Comparison of ENCODE assay signal across 10 cellular contexts in genomic region chr2:223469270-223470057, GRCh38.
A peak's percentile ranks its signal among the peaks of the same experiment; 100 is the strongest.
DNase-seq lines count a peak whose midpoint lies in the region; ATAC-seq and TF ChIP-seq lines count a peak whose summit lies in the region.
"Had no signal": no experiment of that assay in that cellular context is flagged by ENCODE, and none has a peak within 500 bp of the region (broad histone marks: within the 10 kb centered on the region; RNA-seq: fewer than 3 reads in every experiment).

No MANE protein-coding gene starts in this region.

- H3K4me2 ChIP-seq in BLaER1 (peak overlapping the region; percentile 39; the same call in 1 of the 2 replicates), osteoblast (ENCODE audit: insufficient read depth, low read length) (no peak overlapping the region)

- peaks cover 17% of the 10 kb centered on the region for H3K4me1 ChIP-seq in BLaER1
- peaks cover 31% of the 10 kb centered on the region for H3K4me1 ChIP-seq in osteoblast (ENCODE audit: insufficient read depth, low read length)
- peaks cover 10% of the 10 kb centered on the region for H3K4me1 ChIP-seq in lower lobe of right lung

- TF ChIP-seq CTCF in fibroblast of villous mesenchyme (IDR thresholded peaks at IDR 0.05; ENCODE audit: insufficient read depth, low read depth, low read length) (no peak), osteoblast (IDR thresholded peaks at IDR 0.05; ENCODE audit: extremely low read depth, low read depth, low read length) (no peak), lower lobe of right lung (IDR thresholded peaks at IDR 0.05) (no peak)

- peaks cover 53% of the 10 kb centered on the region for H3K9me3 ChIP-seq in BLaER1
- H3K9me3 ChIP-seq in osteoblast (ENCODE audit: low read depth, low read length): no peaks in the 10 kb centered on the region
- H3K9me3 ChIP-seq in lower lobe of right lung: no peaks in the 10 kb centered on the region

- H3K27ac ChIP-seq in BLaER1 (no peak overlapping the region), osteoblast (ENCODE audit: low read depth, low read length) (peak overlapping the region; percentile 70), lower lobe of right lung (no peak overlapping the region)
- H3K27ac ChIP-seq: HL-60 had no signal

- H2AFZ ChIP-seq in osteoblast (ENCODE audit: low read length): no peak overlapping the region

- H3K4me3 ChIP-seq in BLaER1: no peak overlapping the region
- no peak overlapping the region for H3K4me3 ChIP-seq in fibroblast of villous mesenchyme (ENCODE audit: low read depth, low read length)
- no peak overlapping the region for H3K4me3 ChIP-seq in osteoblast (ENCODE audit: insufficient read depth, low read length)
- no peak overlapping the region for H3K4me3 ChIP-seq in lower lobe of right lung

- DNase-seq in NCI-H226: peak; percentile 30
- peak; percentile 92 for DNase-seq in fibroblast of villous mesenchyme (ENCODE audit: low read depth)
- DNase-seq in osteoblast (ENCODE audit: insufficient read length, low spot score, missing footprints): no peak
- no peak for DNase-seq in NCI-H2196 treated with DMSO at 0.1 percent for 48 hours (lab: John Stamatoyannopoulos, UW; ENCODE audit: unreplicated experiment)
- DNase-seq in OCI-M2 (lab: John Stamatoyannopoulos, UW; ENCODE audit: unreplicated experiment): no peak
- no peak for DNase-seq in lower lobe of right lung
- no peak for DNase-seq in AML-193 (lab: John Stamatoyannopoulos, UW)
- DNase-seq: activated CD4-positive, alpha-beta T cell treated with anti-CD3 and anti-CD28 coated beads, Interleukin-2, amount 50 U/mL, for 48 hours had no signal

- H3K79me2 ChIP-seq in osteoblast (ENCODE audit: insufficient read depth, low read length): no peaks in the 10 kb centered on the region

- H4K20me1 ChIP-seq in BLaER1 (no peaks in the 10 kb centered on the region), osteoblast (ENCODE audit: insufficient read depth, low read length) (no peaks in the 10 kb centered on the region)

- no peak overlapping the region for H3K9ac ChIP-seq in BLaER1

- intact Hi-C loops in lower lobe of right lung (cut with DNase I): no loop called here

- ATAC-seq in lower lobe of right lung: no peak

- no peaks in the 10 kb centered on the region for H3K36me3 ChIP-seq in BLaER1
- H3K36me3 ChIP-seq in osteoblast (ENCODE audit: insufficient read depth, low read length): no peaks in the 10 kb centered on the region
- H3K36me3 ChIP-seq in lower lobe of right lung: no peaks in the 10 kb centered on the region

- H3K27me3 ChIP-seq in BLaER1 (no peaks in the 10 kb centered on the region), osteoblast (ENCODE audit: insufficient read depth, low read length) (no peaks in the 10 kb centered on the region), lower lobe of right lung (ENCODE audit: low read depth) (no peaks in the 10 kb centered on the region)

Comparison
In these comparisons a context has a peak if more than half of its experiments do, and no peak if none do; other contexts are left out.
1. DNase-seq: peak in NCI-H226 (single experiment) and fibroblast of villous mesenchyme (single experiment); none in osteoblast (single experiment), NCI-H2196 treated with DMSO at 0.1 percent for 48 hours (single experiment), OCI-M2 (single experiment), lower lobe of right lung (single experiment) and AML-193 (0 of 2).